Comparison of ENCODE assay signal across 1 cellular context in the genomic region with DNA sequence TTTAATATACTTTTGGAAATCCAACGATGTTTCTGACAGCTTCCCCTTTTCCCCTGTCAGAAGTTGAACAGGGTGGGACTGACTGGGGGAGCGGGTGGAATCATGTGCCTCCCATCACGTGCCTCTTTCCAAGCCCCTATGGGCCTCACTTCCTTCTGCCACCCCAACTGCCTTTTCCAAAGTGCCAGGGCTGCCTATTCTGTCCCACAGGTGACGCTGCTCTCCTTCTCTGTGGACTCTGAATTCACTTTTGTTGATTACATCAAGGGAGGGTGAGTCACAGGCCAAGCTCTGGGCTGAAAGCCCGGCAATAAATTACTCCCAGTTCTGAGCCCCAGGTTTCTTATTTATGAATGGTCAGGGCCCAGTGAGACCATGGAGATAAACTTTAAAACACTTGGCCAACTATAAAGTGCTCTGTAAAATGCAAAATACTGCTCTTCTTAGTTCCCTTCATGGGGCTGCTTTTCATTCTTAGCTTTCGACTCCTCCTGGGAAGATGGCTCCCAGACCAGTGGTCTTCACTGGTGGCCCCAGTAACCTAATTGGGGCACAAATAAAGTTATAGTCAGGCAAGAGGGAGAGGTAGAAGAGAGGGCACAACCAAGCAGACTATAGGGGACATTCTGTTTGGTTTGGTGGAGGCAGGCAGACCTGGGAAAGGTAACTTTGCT.
TF ChIP-seq lines count a peak whose summit lies in the region.

No MANE protein-coding gene starts in this region.

TF ChIP-seq in H1, 55 proteins besides CTCF, POLR2A, EP300 and RAD21:
- no peak for TF ChIP-seq HDAC2 (IDR thresholded peaks at IDR 0.05; ENCODE audit: borderline replicate concordance in 1 of 2, low read depth in 2 of 2, low read length in 2 of 2)
- TF ChIP-seq NANOG (IDR thresholded peaks at IDR 0.05; ENCODE audit: insufficient read depth, low read depth, low read length, poor library complexity, severe bottlenecking) = no peak
- TF ChIP-seq CREB1 (IDR thresholded peaks at IDR 0.05) = no peak
- TF ChIP-seq, protein P1, sequence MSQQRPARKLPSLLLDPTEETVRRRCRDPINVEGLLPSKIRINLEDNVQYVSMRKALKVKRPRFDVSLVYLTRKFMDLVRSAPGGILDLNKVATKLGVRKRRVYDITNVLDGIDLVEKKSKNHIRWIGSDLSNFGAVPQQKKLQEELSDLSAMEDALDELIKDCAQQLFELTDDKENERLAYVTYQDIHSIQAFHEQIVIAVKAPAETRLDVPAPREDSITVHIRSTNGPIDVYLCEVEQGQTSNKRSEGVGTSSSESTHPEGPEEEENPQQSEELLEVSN (IDR thresholded peaks at IDR 0.05) = no peak
- TF ChIP-seq CBX8 (IDR thresholded peaks at IDR 0.05; ENCODE audit: borderline replicate concordance, low read depth, low read length) = no peak
- TF ChIP-seq TBP (IDR thresholded peaks at IDR 0.05; ENCODE audit: low read depth, low read length) = no peak
- no peak for TF ChIP-seq GTF2F1 (IDR thresholded peaks at IDR 0.05; ENCODE audit: borderline replicate concordance, low read depth, low read length)
- TF ChIP-seq, protein P2, sequence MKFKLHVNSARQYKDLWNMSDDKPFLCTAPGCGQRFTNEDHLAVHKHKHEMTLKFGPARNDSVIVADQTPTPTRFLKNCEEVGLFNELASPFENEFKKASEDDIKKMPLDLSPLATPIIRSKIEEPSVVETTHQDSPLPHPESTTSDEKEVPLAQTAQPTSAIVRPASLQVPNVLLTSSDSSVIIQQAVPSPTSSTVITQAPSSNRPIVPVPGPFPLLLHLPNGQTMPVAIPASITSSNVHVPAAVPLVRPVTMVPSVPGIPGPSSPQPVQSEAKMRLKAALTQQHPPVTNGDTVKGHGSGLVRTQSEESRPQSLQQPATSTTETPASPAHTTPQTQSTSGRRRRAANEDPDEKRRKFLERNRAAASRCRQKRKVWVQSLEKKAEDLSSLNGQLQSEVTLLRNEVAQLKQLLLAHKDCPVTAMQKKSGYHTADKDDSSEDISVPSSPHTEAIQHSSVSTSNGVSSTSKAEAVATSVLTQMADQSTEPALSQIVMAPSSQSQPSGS (IDR thresholded peaks at IDR 0.05; ENCODE audit: low read length) = no peak
- no peak for TF ChIP-seq CEBPB (IDR thresholded peaks at IDR 0.05; ENCODE audit: low read depth, low read length)
- no peak for TF ChIP-seq SRF (IDR thresholded peaks at IDR 0.05; ENCODE audit: low read depth, low read length)
- no peak for TF ChIP-seq SUZ12 (IDR thresholded peaks at IDR 0.05; ENCODE audit: low read length)
- TF ChIP-seq KDM4A (IDR thresholded peaks at IDR 0.05; ENCODE audit: low read depth, low read length, severe bottlenecking) = no peak
- TF ChIP-seq SIN3A (conservative IDR thresholded peaks at IDR 0.05 in 1 of 2, IDR thresholded peaks at IDR 0.05 in 1 of 2; ENCODE audit: low read depth in 1 of 2, low read length in 2 of 2) = no peak
- no peak for TF ChIP-seq NRF1 (IDR thresholded peaks at IDR 0.05; ENCODE audit: low read depth, low read length)
- no peak for TF ChIP-seq SP4 (IDR thresholded peaks at IDR 0.05; ENCODE audit: low read length)
- no peak for TF ChIP-seq POU5F1 (IDR thresholded peaks at IDR 0.05; ENCODE audit: low read depth, low read length)
- no peak for TF ChIP-seq USF2 (IDR thresholded peaks at IDR 0.05; ENCODE audit: low read length)
- no peak for TF ChIP-seq TEAD4 (IDR thresholded peaks at IDR 0.05; ENCODE audit: low read depth, low read length)
